ENCODE assay signal across 9 cellular contexts in genomic region chr4:70544279-70544870, GRCh38. TPM values are rescaled to one million over a fixed set of nuclear protein-coding genes. Genes with fewer than 3 reads are reported as not detected.
DNase-seq lines count a peak whose midpoint lies in the region; ATAC-seq and TF ChIP-seq lines count a peak whose summit lies in the region.
"Had no signal": no experiment of that assay in that cellular context is flagged by ENCODE, and none has a peak within 500 bp of the region (broad histone marks: within the 10 kb centered on the region; RNA-seq: fewer than 3 reads in every experiment).

No MANE protein-coding gene starts in this region.

- no peak overlapping the region for H3K4me2 ChIP-seq in MM.1S (ENCODE audit: low read depth, low read length)

- H3K9me3 ChIP-seq in BE2C (no peaks in the 10 kb centered on the region), MM.1S (replicated peaks; ENCODE audit: insufficient read depth, low read length) (no peaks in the 10 kb centered on the region), esophagus squamous epithelium (no peaks in the 10 kb centered on the region)

- H3K36me3 Mint-ChIP-seq in naive thymus-derived CD8-positive, alpha-beta T cell = no peaks in the 10 kb centered on the region

- peaks cover 4 to 22% (median 11%) of the 10 kb centered on the region in 5 donors for H3K27me3 Mint-ChIP-seq in naive thymus-derived CD8-positive, alpha-beta T cell

- 0 out of 2 replicates have a peak, but pooled peaks cover under 1% of the 10 kb centered on the region for H3F3A ChIP-seq in MM.1S (ENCODE audit: insufficient read depth, low read length)

- TF ChIP-seq CTCF in BE2C (IDR thresholded peaks at IDR 0.05; ENCODE audit: low read depth, low read length) (peak; percentile 60), MM.1S (IDR thresholded peaks at IDR 0.05; ENCODE audit: low read length) (peak; percentile 57), esophagus squamous epithelium (IDR thresholded peaks at IDR 0.05) (peak in 4 of 6 experiments; percentile 7 to 54 (median 38))

- intact Hi-C loops in esophagus squamous epithelium (cut with DNase I) = no loop called here

- DNase-seq in BE2C (no peak), MM.1S (peak; percentile 46), esophagus squamous epithelium (lab: John Stamatoyannopoulos, UW) (no peak), NCI-H526 treated with DMSO at 0.1 percent for 48 hours (lab: John Stamatoyannopoulos, UW) (no peak), NCI-H2029 (lab: John Stamatoyannopoulos, UW) (no peak)
- DNase-seq in activated naive CD4-positive, alpha-beta T cell treated with anti-CD3 and anti-CD28 coated beads, Interleukin-2, amount 50 U/mL, for 16 hours = no peak
- DNase-seq in naive thymus-derived CD8-positive, alpha-beta T cell = no peak

- H3K27me3 ChIP-seq in BE2C (no peaks in the 10 kb centered on the region), MM.1S (replicated peaks; ENCODE audit: insufficient read depth, low read length) (no peaks in the 10 kb centered on the region), esophagus squamous epithelium (peaks cover 0 to 9% (median 0%) of the 10 kb centered on the region in 4 donors)

- peak; percentile 66 for ATAC-seq in GM19463 (IDR thresholded peaks at IDR 0.05; ENCODE audit: unreplicated experiment)
- no peak for ATAC-seq in naive thymus-derived CD8-positive, alpha-beta T cell

- no peak overlapping the region for H3K4me3 ChIP-seq in BE2C (ENCODE audit: low read depth, low read length)
- H3K4me3 ChIP-seq in MM.1S (ENCODE audit: low read length) = no peak overlapping the region
- H3K4me3 ChIP-seq in esophagus squamous epithelium = no peak overlapping the region

- H3K36me3 ChIP-seq in BE2C (no peaks in the 10 kb centered on the region), MM.1S (replicated peaks; ENCODE audit: insufficient read depth, low read length) (no peaks in the 10 kb centered on the region), esophagus squamous epithelium (no peaks in the 10 kb centered on the region)

- no peak overlapping the region for H3K27ac Mint-ChIP-seq in naive thymus-derived CD8-positive, alpha-beta T cell

- H4K20me1 ChIP-seq in MM.1S (ENCODE audit: insufficient read depth, low read length) = no peaks in the 10 kb centered on the region

- H3K9me3 Mint-ChIP-seq in naive thymus-derived CD8-positive, alpha-beta T cell = peaks cover 0 to 2% (median 0%) of the 10 kb centered on the region in 9 donors

- H3K9ac ChIP-seq in MM.1S (ENCODE audit: low read length) = no peak overlapping the region

- no peaks in the 10 kb centered on the region for H3K4me1 ChIP-seq in BE2C
- no peaks in the 10 kb centered on the region for H3K4me1 ChIP-seq in MM.1S (ENCODE audit: low read length)
- H3K4me1 ChIP-seq in esophagus squamous epithelium = no peaks in the 10 kb centered on the region

- no peaks in the 10 kb centered on the region for H3K79me2 ChIP-seq in MM.1S (ENCODE audit: low read length)

- no peak for TF ChIP-seq POLR2A in esophagus squamous epithelium (IDR thresholded peaks at IDR 0.05)

- H3K27ac ChIP-seq in MM.1S (ENCODE audit: low read length) = no peak overlapping the region
- no peak overlapping the region for H3K27ac ChIP-seq in esophagus squamous epithelium

- H3K4me3 Mint-ChIP-seq in naive thymus-derived CD8-positive, alpha-beta T cell = no peak overlapping the region

- POLR2A ChIA-PET in naive thymus-derived CD8-positive, alpha-beta T cell (lab: Charles Lee) = no interaction called here

- no peaks in the 10 kb centered on the region for H3K4me1 Mint-ChIP-seq in naive thymus-derived CD8-positive, alpha-beta T cell

- no peaks in the 10 kb centered on the region for H3K9me2 ChIP-seq in MM.1S (replicated peaks; ENCODE audit: insufficient read depth, low read length)

- no peak overlapping the region for H2AFZ ChIP-seq in MM.1S (ENCODE audit: low read length)

RNA-seq across cellular contexts. Expression of gene AMTN, which starts 26.0 kb away (rescaled TPM):
- not detected for polyA plus RNA-seq in BE2C (2012; ENCODE audit: insufficient read depth, insufficient read length, low read depth)
- total RNA-seq in esophagus squamous epithelium = 1 to 10 TPM in 1 of 4 donors, under 1 TPM in 1, not detected in 2; 0.79 to 1.2 TPM
- not detected for total RNA-seq in naive thymus-derived CD8-positive, alpha-beta T cell
- polyA plus RNA-seq in naive thymus-derived CD8-positive, alpha-beta T cell = not detected

RNA-seq across cellular contexts. Expression of gene AMBN, which starts 47.7 kb away (rescaled TPM):
- polyA plus RNA-seq in BE2C (2012; ENCODE audit: insufficient read depth, insufficient read length, low read depth) = not detected
- total RNA-seq in esophagus squamous epithelium = not detected
- not detected for total RNA-seq in naive thymus-derived CD8-positive, alpha-beta T cell
- not detected for polyA plus RNA-seq in naive thymus-derived CD8-positive, alpha-beta T cell
- polyA plus RNA-seq: esophagus had no signal
